Comparison of ENCODE assay signal across 19 cellular contexts in the genomic region with DNA sequence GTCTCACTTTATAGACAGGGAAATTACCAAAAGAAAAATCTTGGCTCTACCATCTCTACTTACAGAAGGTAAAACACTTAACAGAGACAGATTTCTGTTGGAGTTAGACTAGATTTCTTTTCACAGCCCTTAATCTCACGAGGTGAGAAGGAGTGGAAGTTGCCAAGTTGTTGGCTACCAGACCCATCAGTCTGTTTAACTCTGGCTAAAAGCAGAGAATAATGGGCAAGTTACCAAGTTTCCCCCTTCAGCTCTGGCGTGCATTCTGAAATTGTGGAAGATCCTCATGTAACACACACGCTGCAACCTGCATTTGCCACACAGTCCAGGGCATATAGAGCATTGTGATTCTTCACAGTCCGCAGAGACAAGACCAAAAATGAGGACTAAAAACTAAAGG.
"Had no signal": no experiment of that assay in that cellular context is flagged by ENCODE, and none has a peak within 500 bp of the region (broad histone marks: within the 10 kb centered on the region; RNA-seq: fewer than 3 reads in every experiment).

No MANE protein-coding gene starts in this region.

- DNase-seq: activated CD4-positive, alpha-beta T cell treated with anti-CD3 and anti-CD28 coated beads for 48 hours; activated CD8-positive, alpha-beta memory T cell treated with anti-CD3 and anti-CD28 coated beads, Interleukin-2, amount 50 U/mL, for 4 hours; activated gamma-delta T cell treated with Interleukin-2 at 50 U/mL for 16 hours; dorsolateral prefrontal cortex; foreskin keratinocyte; glutamatergic neuron; hippocampal formation; left lung; occipital lobe; retina; stimulated activated naive B cell treated with anti-CD40 and anti-IgM and Interleukin-4, amounts not matched to agents 10 μg/mL and 1 μg/mL and 100 μg/mL, for 72 hours; SW 1271; tibial artery had no signal

- H3K4me1 Mint-ChIP-seq: WTC11 had no signal

- H3K27me3 Mint-ChIP-seq: stimulated activated naive B cell treated with anti-CD40 and anti-IgM and Interleukin-4, amounts not matched to agents 10 μg/mL and 1 μg/mL and 100 μg/mL, for 72 hours had no signal

- H3K4me3 Mint-ChIP-seq: activated T-helper 1 cell treated with anti-CD3 and anti-CD28 coated beads, Interleukin-12 subunit alpha, Interleukin-12 subunit beta, Interleukin-2, Interleukin-4 antibody, amounts not matched to agents 30 ng/mL and 10 ng/mL and 1 ng/mL, durations not matched to agents 14 hours and 24 hours and 36 hours; stimulated activated naive B cell treated with anti-CD40 and anti-IgM and Interleukin-4, amounts not matched to agents 10 μg/mL and 1 μg/mL and 100 μg/mL, for 72 hours; WTC11 had no signal

- H3K27me3 ChIP-seq: cardiac muscle cell, dorsolateral prefrontal cortex, foreskin keratinocyte, left lung, tibial artery, vagina had no signal

- H3K4me1 ChIP-seq: foreskin keratinocyte had no signal

- ATAC-seq: activated naive CD4-positive, alpha-beta T cell treated with anti-CD3 and anti-CD28 coated beads, Interleukin-2, amount 50 U/mL, for 72 hours; foreskin keratinocyte; left lung; stimulated activated naive B cell treated with anti-CD40 and anti-IgM and Interleukin-4, amounts not matched to agents 10 μg/mL and 1 μg/mL and 100 μg/mL, for 72 hours; WTC11 had no signal

- H3K4me3 ChIP-seq: cardiac muscle cell, dorsolateral prefrontal cortex, left lung, tibial artery, vagina had no signal

- H3K9me3 Mint-ChIP-seq: activated naive CD4-positive, alpha-beta T cell treated with anti-CD3 and anti-CD28 coated beads, Interleukin-2, amount 50 U/mL, for 72 hours; activated T-helper 1 cell treated with anti-CD3 and anti-CD28 coated beads, Interleukin-12 subunit alpha, Interleukin-12 subunit beta, Interleukin-2, Interleukin-4 antibody, amounts not matched to agents 30 ng/mL and 10 ng/mL and 1 ng/mL, durations not matched to agents 14 hours and 24 hours and 36 hours; stimulated activated naive B cell treated with anti-CD40 and anti-IgM and Interleukin-4, amounts not matched to agents 10 μg/mL and 1 μg/mL and 100 μg/mL, for 72 hours; WTC11 had no signal

- H3K9me3 ChIP-seq: left lung, tibial artery, vagina had no signal

- H3K27ac ChIP-seq: cardiac muscle cell, epithelial cell of prostate, foreskin keratinocyte, left lung, tibial artery, vagina had no signal

- H3K27ac Mint-ChIP-seq: activated T-helper 1 cell treated with anti-CD3 and anti-CD28 coated beads, Interleukin-12 subunit alpha, Interleukin-12 subunit beta, Interleukin-2, Interleukin-4 antibody, amounts not matched to agents 30 ng/mL and 10 ng/mL and 1 ng/mL, durations not matched to agents 14 hours and 24 hours and 36 hours; stimulated activated naive B cell treated with anti-CD40 and anti-IgM and Interleukin-4, amounts not matched to agents 10 μg/mL and 1 μg/mL and 100 μg/mL, for 72 hours; WTC11 had no signal
